Comparison of ENCODE assay signal across 35 cellular contexts in the genomic region with DNA sequence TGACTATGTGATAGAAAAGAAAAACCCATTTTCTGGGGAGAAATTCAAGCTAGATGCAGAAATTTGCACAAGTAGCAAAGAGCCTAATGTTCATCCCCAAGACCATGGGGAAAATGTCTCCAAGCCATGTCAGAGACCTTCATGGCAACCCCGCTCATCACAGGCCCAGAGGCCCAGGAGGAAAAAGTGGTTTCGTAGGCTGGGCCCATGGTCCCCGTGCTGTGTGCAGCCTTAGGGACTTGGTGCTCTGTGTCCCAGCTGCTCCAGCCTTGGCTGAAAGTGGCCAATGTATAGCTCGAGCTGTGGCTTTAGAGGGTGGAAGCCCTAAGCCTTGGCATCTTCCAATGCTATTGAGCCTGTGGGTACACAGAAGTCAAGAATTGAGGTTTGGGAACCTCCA.
"Had no signal": no experiment of that assay in that cellular context is flagged by ENCODE, and none has a peak within 500 bp of the region (broad histone marks: within the 10 kb centered on the region; RNA-seq: fewer than 3 reads in every experiment).

No MANE protein-coding gene starts in this region.

- H3K27me3 ChIP-seq: MG63 had no signal

- H3K9me3 ChIP-seq: MG63 had no signal

- H3K36me3 ChIP-seq: MG63 had no signal

- H3K9ac ChIP-seq: KMS-11 had no signal

- H3K4me2 ChIP-seq: KMS-11 had no signal

- H3K4me3 ChIP-seq: MG63 had no signal

- DNase-seq: Karpas-422, Kasumi-1, MG63, MM.1S, MV-4-11, NCI-H1048, NCI-H1092, NCI-H1092 treated with DMSO at 0.1 percent for 48 hours, NCI-H1105, NCI-H1105 treated with DMSO at 0.1 percent for 48 hours, NCI-H1417, NCI-H1417 treated with DMSO at 0.1 percent for 48 hours, NCI-H1436, NCI-H1436 treated with DMSO at 0.1 percent for 48 hours, NCI-H146, NCI-H1694, NCI-H1694 treated with DMSO at 0.1 percent for 48 hours, NCI-H187, NCI-H187 treated with DMSO at 0.1 percent for 48 hours, NCI-H1930, NCI-H2029, NCI-H2029 treated with DMSO at 0.1 percent for 48 hours, NCI-H2081, NCI-H2081 treated with DMSO at 0.1 percent for 48 hours, NCI-H2107, NCI-H2171, NCI-H2171 treated with DMSO at 0.1 percent for 48 hours, NCI-H2227 treated with DMSO at 0.1 percent for 48 hours, NCI-H226, NCI-H345, NCI-H446, NCI-H446 treated with DMSO at 0.1 percent for 48 hours, NCI-H510A, NCI-H510A treated with DMSO at 0.1 percent for 48 hours had no signal

- H3K27ac ChIP-seq: KMS-11 had no signal
